Comparison of ENCODE assay signal across 9 cellular contexts in genomic region chr14:90276627-90277367, GRCh38. TPM values are rescaled to one million over a fixed set of nuclear protein-coding genes. Genes with fewer than 3 reads are reported as not detected.
DNase-seq lines count a peak whose midpoint lies in the region; ATAC-seq and TF ChIP-seq lines count a peak whose summit lies in the region.
"Had no signal": no experiment of that assay in that cellular context is flagged by ENCODE, and none has a peak within 500 bp of the region (broad histone marks: within the 10 kb centered on the region; RNA-seq: fewer than 3 reads in every experiment).

No MANE protein-coding gene starts in this region.

- peak; percentile 61 for DNase-seq in AG20443 (ENCODE audit: low spot score)
- peak; percentile 28 for DNase-seq in ELF-1 (ENCODE audit: low read depth, low spot score)
- DNase-seq in activated CD8-positive, alpha-beta T cell treated with anti-CD3 and anti-CD28 coated beads for 36 hours: peak; percentile 15
- DNase-seq in iris pigment epithelial cell (ENCODE audit: low read depth): peak; percentile 41
- DNase-seq in mesenteric fat pad (ENCODE audit: low spot score): no peak
- no peak for DNase-seq in head of caudate nucleus
- no peak for DNase-seq in GM10248 (ENCODE audit: extremely low spot score)
- DNase-seq: T-helper 9 cell had no signal

- CTCF ChIA-PET in activated CD8-positive, alpha-beta T cell treated with anti-CD3 and anti-CD28 coated beads for 36 hours (lab: Charles Lee): interaction anchor here (1.6 kb wide), 1 partner anchor 14 kb away, joined by 3 read pairs; no protein-coding TSS in a partner anchor
- CTCF ChIA-PET in GM10248 (lab: Yijun Ruan, JAX): no interaction called here

- H3K27ac Mint-ChIP-seq in activated CD8-positive, alpha-beta T cell treated with anti-CD3 and anti-CD28 coated beads for 36 hours: peak overlapping the region; percentile 42

- no peak for TF ChIP-seq CTCF in activated CD8-positive, alpha-beta T cell treated with anti-CD3 and anti-CD28 coated beads for 36 hours (IDR thresholded peaks at IDR 0.05)
- no peak for TF ChIP-seq CTCF in GM10248 (IDR thresholded peaks at IDR 0.05; ENCODE audit: control extremely low read depth, extremely low read depth, low read depth, missing control alignments)

- H3K9me3 Mint-ChIP-seq in activated CD8-positive, alpha-beta T cell treated with anti-CD3 and anti-CD28 coated beads for 36 hours: no peaks in the 10 kb centered on the region

- H3K4me3 Mint-ChIP-seq in activated CD8-positive, alpha-beta T cell treated with anti-CD3 and anti-CD28 coated beads for 36 hours: no peak overlapping the region

- ATAC-seq in activated CD8-positive, alpha-beta T cell treated with anti-CD3 and anti-CD28 coated beads for 36 hours: no peak
- ATAC-seq in GM18502 (IDR thresholded peaks at IDR 0.05; ENCODE audit: poor library complexity, unreplicated experiment): no peak

- POLR2A ChIA-PET in activated CD8-positive, alpha-beta T cell treated with anti-CD3 and anti-CD28 coated beads for 36 hours (lab: Charles Lee): interaction anchor here (1.4 to 2.5 kb wide), 3 partner anchors 8 to 10 kb away, joined by 3 to 10 read pairs (median 4); no protein-coding TSS in a partner anchor
- POLR2A ChIA-PET in GM10248 (lab: Yijun Ruan, JAX): no interaction called here

- no peaks in the 10 kb centered on the region for H3K27me3 Mint-ChIP-seq in activated CD8-positive, alpha-beta T cell treated with anti-CD3 and anti-CD28 coated beads for 36 hours

- intact Hi-C loops in activated CD8-positive, alpha-beta T cell treated with anti-CD3 and anti-CD28 coated beads for 36 hours (cut with micrococcal nuclease): no loop called here
- intact Hi-C loops in head of caudate nucleus (cut with DNase I): no loop called here

- H3K36me3 Mint-ChIP-seq in activated CD8-positive, alpha-beta T cell treated with anti-CD3 and anti-CD28 coated beads for 36 hours (ENCODE audit: low read depth): peaks cover 29% of the 10 kb centered on the region

- peaks cover 13% of the 10 kb centered on the region for H3K4me1 Mint-ChIP-seq in activated CD8-positive, alpha-beta T cell treated with anti-CD3 and anti-CD28 coated beads for 36 hours (ENCODE audit: low read depth)

RNA-seq across cellular contexts. Expression of gene PSMC1, which starts 20.4 kb away (rescaled TPM):
- total RNA-seq in activated CD8-positive, alpha-beta T cell treated with anti-CD3 and anti-CD28 coated beads for 36 hours: 100 to 1,000 TPM; 101 to 105 TPM
- 107 TPM for total RNA-seq in mesenteric fat pad

RNA-seq across cellular contexts. Expression of gene NRDE2, which starts 54.9 kb away (rescaled TPM):
- total RNA-seq in activated CD8-positive, alpha-beta T cell treated with anti-CD3 and anti-CD28 coated beads for 36 hours: 10 to 100 TPM; 19.2 to 21.0 TPM
- 17.2 TPM for total RNA-seq in mesenteric fat pad

Comparison
In these comparisons a context has a peak if more than half of its experiments do, and no peak if none do; other contexts are left out.
1. DNase-seq: peak in AG20443 (single experiment), ELF-1 (single experiment), activated CD8-positive, alpha-beta T cell treated with anti-CD3 and anti-CD28 coated beads for 36 hours (single experiment) and iris pigment epithelial cell (single experiment); none in mesenteric fat pad (single experiment), head of caudate nucleus (0 of 42) and GM10248 (single experiment).